ENCODE assay signal across 8 cellular contexts in the genomic region with DNA sequence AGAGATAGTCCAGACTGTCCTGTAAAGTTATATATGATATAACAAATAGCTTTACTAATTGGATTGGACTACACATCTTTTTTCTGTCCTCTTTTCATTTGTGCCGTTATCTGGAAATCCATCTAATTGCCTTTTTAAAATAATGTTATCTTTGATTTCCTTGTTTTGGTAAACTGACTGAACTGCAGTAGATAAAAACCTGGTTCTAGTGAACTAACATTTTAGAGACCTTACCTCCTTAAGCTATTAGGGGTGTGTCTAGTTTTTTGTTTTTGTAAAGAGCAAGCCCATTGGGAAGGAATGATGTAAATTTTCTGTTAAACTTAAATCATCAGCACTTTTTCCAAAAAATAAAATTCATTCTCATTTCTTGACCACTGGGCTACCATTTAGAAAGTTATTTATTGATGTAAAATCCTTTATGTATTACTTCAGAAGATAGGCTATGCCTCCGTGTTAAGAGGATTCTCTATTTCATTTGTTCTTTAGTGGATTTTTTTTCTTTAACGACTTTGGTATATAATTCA. TPM values are rescaled to one million over a fixed set of nuclear protein-coding genes. Genes with fewer than 3 reads are reported as not detected.
DNase-seq lines count a peak whose midpoint lies in the region; ATAC-seq, FAIRE-seq and TF ChIP-seq lines count a peak whose summit lies in the region.

No MANE protein-coding gene starts in this region.

- no peak for TF ChIP-seq RAD21 in A549 (conservative IDR thresholded peaks at IDR 0.05 in 1 of 2, IDR thresholded peaks at IDR 0.05 in 1 of 2)

- H3K4me3 ChIP-seq in A549 (peak overlapping the region; percentile 97), HFF-Myc (replicated peaks; ENCODE audit: low read depth, low read length) (peak overlapping the region; percentile 80), brain microvascular endothelial cell (ENCODE audit: low read depth, low read length) (peak overlapping the region; percentile 88), muscle layer of colon (ENCODE audit: low read depth in 1 of 2, low read length in 2 of 2) (peak overlapping the region in 1 of 2 donors; percentile 94)

- H3K9me3 ChIP-seq in A549 (no peaks in the 10 kb centered on the region), muscle layer of colon (ENCODE audit: low read length) (no peaks in the 10 kb centered on the region)

- no peak for TF ChIP-seq EP300 in A549 (IDR thresholded peaks at IDR 0.05)

- H3K27ac ChIP-seq in A549 (peak overlapping the region; percentile 99; a peak in 5 of 6 replicates), brain microvascular endothelial cell (peak overlapping the region; percentile 95), muscle layer of colon (ENCODE audit: low read depth, low read length) (peak overlapping the region; percentile 100)

- in situ Hi-C loops in brain microvascular endothelial cell (cut with HindIII; ENCODE audit: low pct_ligation_motif_present, low sequenced_read_pairs): no loop called here

- DNase-seq in A549 (ENCODE audit: low read depth in 1 of 2, low spot score in 1 of 2) (no peak), HFF-Myc (ENCODE audit: extremely low read depth, low read depth) (no peak), brain microvascular endothelial cell (no peak), AML-193 (lab: John Stamatoyannopoulos, UW) (no peak), posterior cingulate gyrus (no peak), NCI-H1694 treated with DMSO at 0.1 percent for 48 hours (lab: John Stamatoyannopoulos, UW) (no peak), cerebellum (ENCODE audit: low spot score) (no peak)

- no peaks in the 10 kb centered on the region for H3K27me3 ChIP-seq in brain microvascular endothelial cell (replicated peaks)
- no peaks in the 10 kb centered on the region for H3K27me3 ChIP-seq in muscle layer of colon (ENCODE audit: control insufficient read depth in 1 of 2, insufficient read depth in 2 of 2, low read length in 2 of 2)

- TF ChIP-seq POLR2A in A549 (IDR thresholded peaks at IDR 0.05; ENCODE audit: low read length): no peak

- no peak for FAIRE-seq in A549 (lab: Jason Lieb, UNC)

- CTCF ChIA-PET in A549 (lab: Yijun Ruan, JAX): interaction anchor here (0.6 to 2.6 kb wide), 6 partner anchors 14 to 479 kb away, joined by 3 to 11 read pairs (median 4); no protein-coding TSS in a partner anchor

- H3K36me3 ChIP-seq in brain microvascular endothelial cell (replicated peaks): peaks cover 13% of the 10 kb centered on the region
- H3K36me3 ChIP-seq in muscle layer of colon (ENCODE audit: insufficient read depth, low read length): peaks cover 7% of the 10 kb centered on the region

- peak overlapping the region; percentile 99 for H3K9ac ChIP-seq in muscle layer of colon (ENCODE audit: low read length)

- POLR2A ChIA-PET in A549 (lab: Yijun Ruan, JAX): interaction anchor here (1.0 kb wide), 1 partner anchor 10 kb away, joined by 3 read pairs; no protein-coding TSS in a partner anchor

- H3K4me1 ChIP-seq in A549: peaks cover 48% of the 10 kb centered on the region
- H3K4me1 ChIP-seq in muscle layer of colon (ENCODE audit: insufficient read depth, low read length): peaks cover 41% of the 10 kb centered on the region

- TF ChIP-seq CTCF in A549 (IDR thresholded peaks at IDR 0.05) (no peak), HFF-Myc (IDR thresholded peaks at IDR 0.05; ENCODE audit: low read depth, low read length, missing control alignments) (no peak), brain microvascular endothelial cell (IDR thresholded peaks at IDR 0.05; ENCODE audit: low read depth, low read length, missing control alignments) (no peak)

- no peak for ATAC-seq in A549

- 2% methylated on average over 3 of the region's 3 CpGs for WGBS in A549 (ENCODE audit: missing lambda C conversion rate)

- H3K4me2 ChIP-seq in A549: peak overlapping the region; percentile 93

- intact Hi-C loops in posterior cingulate gyrus (cut with DNase I): loop anchor here (2.0 to 10.0 kb wide), 4 partner anchors 73 to 479 kb away; a partner anchor contains a TSS

TF ChIP-seq in A549, 52 proteins besides CTCF, POLR2A, EP300 and RAD21:
- TF ChIP-seq, protein P1, sequence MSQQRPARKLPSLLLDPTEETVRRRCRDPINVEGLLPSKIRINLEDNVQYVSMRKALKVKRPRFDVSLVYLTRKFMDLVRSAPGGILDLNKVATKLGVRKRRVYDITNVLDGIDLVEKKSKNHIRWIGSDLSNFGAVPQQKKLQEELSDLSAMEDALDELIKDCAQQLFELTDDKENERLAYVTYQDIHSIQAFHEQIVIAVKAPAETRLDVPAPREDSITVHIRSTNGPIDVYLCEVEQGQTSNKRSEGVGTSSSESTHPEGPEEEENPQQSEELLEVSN (IDR thresholded peaks at IDR 0.05; ENCODE audit: borderline replicate concordance, low read depth): no peak
- no peak for TF ChIP-seq NPAS2 (CRISPR knock-in tag; IDR thresholded peaks at IDR 0.05; ENCODE audit: borderline replicate concordance)
- no peak for TF ChIP-seq GATA3 (IDR thresholded peaks at IDR 0.05; ENCODE audit: borderline replicate concordance)
- TF ChIP-seq EHMT2 (IDR thresholded peaks at IDR 0.05; ENCODE audit: low read depth): no peak
- TF ChIP-seq, protein P2, sequence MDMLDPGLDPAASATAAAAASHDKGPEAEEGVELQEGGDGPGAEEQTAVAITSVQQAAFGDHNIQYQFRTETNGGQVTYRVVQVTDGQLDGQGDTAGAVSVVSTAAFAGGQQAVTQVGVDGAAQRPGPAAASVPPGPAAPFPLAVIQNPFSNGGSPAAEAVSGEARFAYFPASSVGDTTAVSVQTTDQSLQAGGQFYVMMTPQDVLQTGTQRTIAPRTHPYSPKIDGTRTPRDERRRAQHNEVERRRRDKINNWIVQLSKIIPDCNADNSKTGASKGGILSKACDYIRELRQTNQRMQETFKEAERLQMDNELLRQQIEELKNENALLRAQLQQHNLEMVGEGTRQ (IDR thresholded peaks at IDR 0.05): no peak
- TF ChIP-seq HEYL (CRISPR knock-in tag; IDR thresholded peaks at IDR 0.05): no peak
- TF ChIP-seq RFX5 (IDR thresholded peaks at IDR 0.05): no peak
- TF ChIP-seq CBX8 (IDR thresholded peaks at IDR 0.05): no peak
- TF ChIP-seq MYC (IDR thresholded peaks at IDR 0.05; ENCODE audit: borderline replicate concordance, low read length): no peak
- no peak for TF ChIP-seq MAZ (IDR thresholded peaks at IDR 0.05; ENCODE audit: borderline replicate concordance, low read depth, low read length)

RNA-seq across cellular contexts. Expression of a gene that starts 1.2 kb away (rescaled TPM):
- polyA plus RNA-seq in A549 (2011; rRNA removed) (1.8 and 3.4 TPM in 2 replicates), A549 (2017; fragmentation: RNase III; extraction: RNeasy Plus Mini Kit Qiagen cat#74134 plus additional on column Dnase treatment) (4.2 to 4.5 TPM (median 4.2 TPM) in 3 replicates)
- polyA plus RNA-seq in A549 (2012; cell fraction: cytosol; rRNA removed): 0.52 and 0.88 TPM in 2 replicates
- polyA plus RNA-seq in A549 (2012; cell fraction: nucleus; rRNA removed): 0.41 and 0.93 TPM in 2 replicates
- polyA minus RNA-seq in A549 (2011; rRNA and poly(A)+ RNA removed): 1.1 and 1.7 TPM in 2 replicates
- 12.8 TPM for total RNA-seq in cerebellum

RNA-seq across cellular contexts. Expression of a gene that starts 2.1 kb away (rescaled TPM):
- polyA plus RNA-seq in A549 (2011; rRNA removed) (108 and 210 TPM in 2 replicates), A549 (2017; fragmentation: RNase III; extraction: RNeasy Plus Mini Kit Qiagen cat#74134 plus additional on column Dnase treatment) (354 to 392 TPM (median 391 TPM) in 3 replicates)
- 94.8 and 117 TPM in 2 replicates for polyA plus RNA-seq in A549 (2012; cell fraction: cytosol; rRNA removed)
- 31.9 and 54.6 TPM in 2 replicates for polyA plus RNA-seq in A549 (2012; cell fraction: nucleus; rRNA removed)
- polyA minus RNA-seq in A549 (2011; rRNA and poly(A)+ RNA removed): 32.2 and 36.4 TPM in 2 replicates
- 68.9 TPM for total RNA-seq in cerebellum
